In genomic region chr15:89150762-89151305, GRCh38 we compare ENCODE assay signal across 7 cellular contexts.
DNase-seq lines count a peak whose midpoint lies in the region.

No MANE protein-coding gene starts in this region.

- peaks cover 5% of the 10 kb centered on the region for H3K36me3 ChIP-seq in endocrine pancreas (ENCODE audit: control insufficient read depth, insufficient read depth, low read length)
- peaks cover 19% of the 10 kb centered on the region for H3K36me3 ChIP-seq in rectal smooth muscle tissue (ENCODE audit: control insufficient read depth, insufficient read depth, low read length)
- peaks cover 1% of the 10 kb centered on the region; the same call in 1 of the 2 replicates for H3K36me3 ChIP-seq in H7 (replicated peaks; ENCODE audit: control insufficient read depth, insufficient read depth, low read length)

- no peaks in the 10 kb centered on the region for H3K27me3 ChIP-seq in endocrine pancreas (ENCODE audit: control insufficient read depth, insufficient read depth, low read length)
- H3K27me3 ChIP-seq in rectal smooth muscle tissue (ENCODE audit: control insufficient read depth, insufficient read depth, low read length): no peaks in the 10 kb centered on the region
- no peaks in the 10 kb centered on the region for H3K27me3 ChIP-seq in H7 (ENCODE audit: control insufficient read depth, insufficient read depth, low read length)

- H3K9ac ChIP-seq in endocrine pancreas (ENCODE audit: control insufficient read depth, insufficient read depth, low read length): no peak overlapping the region
- no peak overlapping the region for H3K9ac ChIP-seq in rectal smooth muscle tissue (ENCODE audit: low read length)

- H3K4me1 ChIP-seq in endocrine pancreas (ENCODE audit: control insufficient read depth, insufficient read depth, low read length) (peaks cover 11% of the 10 kb centered on the region), rectal smooth muscle tissue (ENCODE audit: control insufficient read depth, insufficient read depth, low read length) (peaks cover 9% of the 10 kb centered on the region)

- DNase-seq in KBM-7 (peak; percentile 47), NCI-H2029 (lab: John Stamatoyannopoulos, UW) (peak; percentile 52), H7 (no peak), T1000 (lab: John Stamatoyannopoulos, UW) (no peak), middle frontal gyrus (ENCODE audit: extremely low spot score, low spot score) (no peak)

- H3K4me3 ChIP-seq in endocrine pancreas (ENCODE audit: control insufficient read depth, insufficient read depth, low read length): peak overlapping the region; percentile 53
- H3K4me3 ChIP-seq in rectal smooth muscle tissue (ENCODE audit: low read length): no peak overlapping the region
- no peak overlapping the region for H3K4me3 ChIP-seq in H7 (ENCODE audit: insufficient read depth, low read depth, low read length)

- H3K9me3 ChIP-seq in endocrine pancreas (ENCODE audit: control insufficient read depth, low read length): no peaks in the 10 kb centered on the region

- H3K27ac ChIP-seq in rectal smooth muscle tissue (ENCODE audit: low read depth, low read length): peak overlapping the region; percentile 43

- in situ Hi-C loops in KBM-7 (cut with MboI; ENCODE audit: low pct_unique_long_range_greater_than_20kb, low sequenced_read_pairs): no loop called here

Comparison
In these comparisons a context has a peak if more than half of its experiments do, and no peak if none do; other contexts are left out.
1. DNase-seq: peak in KBM-7 (single experiment) and NCI-H2029 (single experiment); none in H7 (single experiment), T1000 (single experiment) and middle frontal gyrus (single experiment).